In the genomic region with DNA sequence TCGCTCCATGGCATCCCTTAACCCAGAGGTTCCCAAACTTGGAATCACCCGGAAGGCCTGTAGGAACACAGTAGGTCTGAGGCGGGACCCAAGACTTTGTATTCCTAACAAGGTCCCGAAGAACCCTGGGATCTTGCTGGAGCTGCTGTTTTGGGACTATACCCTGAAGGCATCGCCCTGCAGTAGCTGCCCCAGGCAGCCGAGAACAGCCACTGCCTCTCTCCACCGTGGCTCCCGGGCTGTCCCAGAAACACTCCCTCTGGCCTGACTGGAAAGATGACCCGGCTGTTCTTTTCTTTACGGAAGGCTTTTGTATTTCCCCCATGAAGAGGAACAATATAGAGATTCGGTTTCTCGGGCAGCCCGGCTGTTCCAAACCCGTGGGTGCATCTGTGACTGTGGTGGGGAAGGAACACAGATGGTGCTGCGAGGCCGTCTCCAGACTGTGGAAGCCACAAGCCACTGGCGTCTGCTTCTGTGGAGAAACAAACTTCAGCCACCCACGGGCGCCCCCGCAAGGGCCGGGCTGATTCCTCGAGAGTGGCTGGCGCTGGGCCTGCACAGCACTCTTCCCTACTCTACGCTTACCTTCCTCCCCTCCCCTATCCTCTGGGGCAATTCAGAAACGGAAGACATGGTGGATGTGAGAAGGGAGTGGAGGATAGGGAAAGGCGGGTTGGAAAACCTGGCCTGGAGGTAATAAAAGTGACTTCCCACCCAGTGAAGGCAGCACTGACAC, we compare ENCODE assay signal across 9 cellular contexts. TPM values are rescaled to one million over a fixed set of nuclear protein-coding genes. Genes with fewer than 3 reads are reported as not detected.
DNase-seq lines count a peak whose midpoint lies in the region; ATAC-seq and TF ChIP-seq lines count a peak whose summit lies in the region.
"Had no signal": no experiment of that assay in that cellular context is flagged by ENCODE, and none has a peak within 500 bp of the region (broad histone marks: within the 10 kb centered on the region; RNA-seq: fewer than 3 reads in every experiment).

No MANE protein-coding gene starts in this region.

- H3K9me3 Mint-ChIP-seq in HFFc6, result no peaks in the 10 kb centered on the region
- H3K9me3 Mint-ChIP-seq: T-cell had no signal

- ATAC-seq in Right ventricle myocardium inferior (peak; percentile 66), left colon (peak; percentile 76), upper lobe of right lung (peak; percentile 94)

- H3K27ac ChIP-seq in brain microvascular endothelial cell (no peak overlapping the region), upper lobe of right lung (peak overlapping the region; percentile 4)

- H3K36me3 Mint-ChIP-seq in HFFc6 (ENCODE audit: low read depth), result no peaks in the 10 kb centered on the region
- H3K36me3 Mint-ChIP-seq: T-cell had no signal

- intact Hi-C loops in Right ventricle myocardium inferior (cut with DNase I), result no loop called here
- intact Hi-C loops in cardiac septum (cut with DNase I), result no loop called here
- intact Hi-C loops in left colon (cut with DNase I, micrococcal nuclease), result no loop called here
- intact Hi-C loops in upper lobe of right lung (cut with DNase I), result no loop called here

- DNase-seq in Right ventricle myocardium inferior (ENCODE audit: missing footprints) (peak; percentile 75), cardiac septum (ENCODE audit: low spot score) (no peak), brain microvascular endothelial cell (no peak), left colon (peak in 1 of 2 donors; percentile 26), upper lobe of right lung (peak; percentile 88), epidermal melanocyte (ENCODE audit: insufficient read length, low spot score) (no peak), HFFc6 (no peak)
- DNase-seq in activated naive CD4-positive, alpha-beta T cell (lab: John Stamatoyannopoulos, UW), result no peak

- no peak overlapping the region; the same call in 1 of the 2 replicates for H3K4me3 Mint-ChIP-seq in HFFc6

- in situ Hi-C loops in brain microvascular endothelial cell (cut with HindIII; ENCODE audit: low pct_ligation_motif_present, low sequenced_read_pairs), result no loop called here

- H3K27me3 ChIP-seq in brain microvascular endothelial cell (replicated peaks), result peaks cover 3% of the 10 kb centered on the region
- H3K27me3 ChIP-seq in upper lobe of right lung, result no peaks in the 10 kb centered on the region

- 0 out of 2 replicates have a peak, but pooled peaks cover 5% of the 10 kb centered on the region for H3K4me1 Mint-ChIP-seq in HFFc6 (ENCODE audit: low read depth)

- H3K27me3 Mint-ChIP-seq in HFFc6 (ENCODE audit: insufficient read depth), result peaks cover 36% of the 10 kb centered on the region

- no peaks in the 10 kb centered on the region for H3K9me3 ChIP-seq in upper lobe of right lung

- TF ChIP-seq CTCF in brain microvascular endothelial cell (IDR thresholded peaks at IDR 0.05; ENCODE audit: low read depth, low read length, missing control alignments), result peak; percentile 10
- no peak for TF ChIP-seq CTCF in upper lobe of right lung (IDR thresholded peaks at IDR 0.05)
- no peak for TF ChIP-seq CTCF in HFFc6 (IDR thresholded peaks at IDR 0.05)

- H3K4me3 ChIP-seq in brain microvascular endothelial cell (ENCODE audit: low read depth, low read length) (peak overlapping the region; percentile 12), upper lobe of right lung (peak overlapping the region; percentile 5)

- no peak overlapping the region for H3K27ac Mint-ChIP-seq in HFFc6
- H3K27ac Mint-ChIP-seq: T-cell had no signal

- no peaks in the 10 kb centered on the region for H3K36me3 ChIP-seq in brain microvascular endothelial cell (replicated peaks)
- H3K36me3 ChIP-seq in upper lobe of right lung, result no peaks in the 10 kb centered on the region

- peaks cover 3% of the 10 kb centered on the region for H3K4me1 ChIP-seq in upper lobe of right lung

RNA-seq across cellular contexts. Expression of gene VASH2, which starts 33.8 kb away (rescaled TPM):
- total RNA-seq in Right ventricle myocardium inferior (1.4 TPM), cardiac septum (0.38 TPM), left colon (under 1 TPM; 0.59 to 0.76 TPM), upper lobe of right lung (1.9 TPM)
- under 1 TPM in 1 of 6 experiments, not detected in 5; 0.10 TPM for total RNA-seq in HFFc6 (2021; fragmentation: NEBNext Ultra II Directional; extraction: Animal tissue kit (Norgen Biotek cat#: 25700))

RNA-seq across cellular contexts. Expression of gene FLVCR1, which starts 58.5 kb away (rescaled TPM):
- 1.5 TPM for total RNA-seq in Right ventricle myocardium inferior
- 1.7 TPM for total RNA-seq in cardiac septum
- total RNA-seq in left colon, result 10 to 100 TPM; 10.9 to 14.2 TPM
- 11.3 TPM for total RNA-seq in upper lobe of right lung
- 1 to 10 TPM; 3.7 to 5.5 (median 4.8) TPM for total RNA-seq in HFFc6 (2021; fragmentation: NEBNext Ultra II Directional; extraction: Animal tissue kit (Norgen Biotek cat#: 25700))

Comparison
In these comparisons a context has a peak if more than half of its experiments do, and no peak if none do; other contexts are left out.
1. DNase-seq: peak in Right ventricle myocardium inferior (single experiment) and upper lobe of right lung (single experiment); none in cardiac septum (single experiment), brain microvascular endothelial cell (single experiment), epidermal melanocyte (single experiment), HFFc6 (single experiment) and activated naive CD4-positive, alpha-beta T cell (0 of 4).
2. Peak in every context shown above with its lines, with median percentiles within 50 percentile points of each other: ATAC-seq.